23 cellular contexts compared by ENCODE assay signal in the genomic region with DNA sequence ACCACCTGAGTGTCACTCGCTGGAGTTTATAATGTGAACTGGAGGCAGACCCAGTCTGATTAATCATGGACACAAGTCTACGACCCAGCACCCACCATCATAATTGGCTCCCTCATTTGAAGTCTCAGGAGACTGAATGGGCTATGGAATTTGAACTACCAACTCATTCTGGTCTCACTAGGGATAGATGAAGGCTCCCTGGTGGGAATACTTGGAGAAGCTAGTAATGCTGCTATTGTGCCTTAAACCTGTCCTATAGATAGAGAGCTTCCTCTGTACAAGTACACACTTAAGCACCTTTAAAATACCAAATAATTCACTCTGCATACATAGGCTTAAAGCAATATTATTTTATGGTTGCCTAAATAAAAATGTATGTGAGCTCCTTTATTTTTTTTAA.
"Had no signal": no experiment of that assay in that cellular context is flagged by ENCODE, and none has a peak within 500 bp of the region (broad histone marks: within the 10 kb centered on the region; RNA-seq: fewer than 3 reads in every experiment).

No MANE protein-coding gene starts in this region.

- H3K9me3 Mint-ChIP-seq: dendritic cell treated with granulocyte-macrophage colony-stimulating factor and Interleukin-4, amounts not matched to agents 40 ng/mL and 50 ng/mL, for 4 days; effector memory CD8-positive, alpha-beta T cell; endodermal cell had no signal

- H3K27ac ChIP-seq: colonic mucosa, epithelial cell of prostate, esophagus squamous epithelium, gastrocnemius medialis, heart right ventricle, left lung, lower lobe of right lung had no signal

- H3K4me3 Mint-ChIP-seq: dendritic cell treated with granulocyte-macrophage colony-stimulating factor and Interleukin-4, amounts not matched to agents 40 ng/mL and 50 ng/mL, for 4 days; effector memory CD8-positive, alpha-beta T cell; endodermal cell had no signal

- H3K36me3 ChIP-seq: colonic mucosa, esophagus squamous epithelium, gastrocnemius medialis, heart right ventricle, left lung, lower lobe of right lung had no signal

- H3K27ac Mint-ChIP-seq: dendritic cell treated with granulocyte-macrophage colony-stimulating factor and Interleukin-4, amounts not matched to agents 40 ng/mL and 50 ng/mL, for 4 days; effector memory CD8-positive, alpha-beta T cell; endodermal cell had no signal

- DNase-seq: colonic mucosa; cortex of kidney; effector CD8-positive, alpha-beta T cell; effector memory CD8-positive, alpha-beta T cell; endodermal cell; erythroblast; esophagus squamous epithelium; foreskin fibroblast; foreskin melanocyte; gastrocnemius medialis; glutamatergic neuron; head of caudate nucleus; heart right ventricle; hippocampal formation; left cardiac atrium; left lung; left ventricle myocardium superior; lower lobe of right lung; mesenchymal stem cell; midbrain had no signal

- H3K27me3 ChIP-seq: colonic mucosa, esophagus squamous epithelium, gastrocnemius medialis, heart right ventricle, left lung had no signal

- H3K4me1 ChIP-seq: colonic mucosa, esophagus squamous epithelium, gastrocnemius medialis, heart right ventricle, left lung, lower lobe of right lung had no signal

- H3K4me3 ChIP-seq: colonic mucosa, esophagus squamous epithelium, gastrocnemius medialis, heart right ventricle, left lung, lower lobe of right lung had no signal

- H3K9me3 ChIP-seq: colonic mucosa, esophagus squamous epithelium, gastrocnemius medialis, heart right ventricle, left lung, lower lobe of right lung had no signal

- H3K27me3 Mint-ChIP-seq: dendritic cell treated with granulocyte-macrophage colony-stimulating factor and Interleukin-4, amounts not matched to agents 40 ng/mL and 50 ng/mL, for 4 days; effector memory CD8-positive, alpha-beta T cell had no signal

- ATAC-seq: effector memory CD8-positive, alpha-beta T cell; esophagus mucosa; gastrocnemius medialis; heart right ventricle; left cardiac atrium; left lung; left ventricle myocardium superior; lower lobe of right lung had no signal
